ENCODE assay signal across 8 cellular contexts in genomic region chr11:62592989-62593421, GRCh38. TPM values are rescaled to one million over a fixed set of nuclear protein-coding genes. Genes with fewer than 3 reads are reported as not detected.
A peak's percentile ranks its signal among the peaks of the same experiment; 100 is the strongest.
DNase-seq lines count a peak whose midpoint lies in the region; ATAC-seq and TF ChIP-seq lines count a peak whose summit lies in the region.

No MANE protein-coding gene starts in this region.

- peaks cover 33% of the 10 kb centered on the region for H3K4me1 ChIP-seq in lower lobe of right lung
- H3K4me1 ChIP-seq in thymus (ENCODE audit: control insufficient read depth, insufficient read depth, low read length), result peaks cover 15% of the 10 kb centered on the region

- peaks cover 11 to 35% of the 10 kb centered on the region in 2 donors for H3K36me3 Mint-ChIP-seq in activated T-cell treated with anti-CD3 and anti-CD28 coated beads, Interleukin-2, amount 50 U/mL, for 72 hours (ENCODE audit: insufficient read depth in 2 of 2)

- no peak for DNase-seq in activated T-cell treated with anti-CD3 and anti-CD28 coated beads, Interleukin-2, amount 50 U/mL, for 72 hours
- DNase-seq in activated T-cell treated with anti-CD3 and anti-CD28 coated beads, Interleukin-2, amount 50 U/mL, for 48 hours, result no peak
- DNase-seq in amygdala (lab: John Stamatoyannopoulos, UW) (peak in 34 of 56 donors; percentile 30 to 82 (median 56)), lower lobe of right lung (no peak), NCI-H1092 treated with DMSO at 0.1 percent for 48 hours (lab: John Stamatoyannopoulos, UW) (no peak), foreskin fibroblast (no peak)
- DNase-seq in activated CD8-positive, alpha-beta memory T cell treated with anti-CD3 and anti-CD28 coated beads, Interleukin-2, amount 50 U/mL, for 4 hours, result no peak

- H3K4me3 ChIP-seq in lower lobe of right lung (no peak overlapping the region), thymus (ENCODE audit: low read length) (no peak overlapping the region), foreskin fibroblast (ENCODE audit: low read depth in 1 of 2, low read length in 2 of 2) (no peak overlapping the region)

- H3K27ac ChIP-seq in lower lobe of right lung (peak overlapping the region; percentile 94), thymus (ENCODE audit: low read depth) (peak overlapping the region; percentile 3)

- peaks cover 65% of the 10 kb centered on the region for H3K4me1 Mint-ChIP-seq in activated T-cell treated with anti-CD3 and anti-CD28 coated beads, Interleukin-2, amount 50 U/mL, for 72 hours (ENCODE audit: low read depth)

- no peak for ATAC-seq in activated T-cell treated with anti-CD3 and anti-CD28 coated beads, Interleukin-2, amount 50 U/mL, for 72 hours (replicated peaks in 1 of 2)
- no peak for ATAC-seq in lower lobe of right lung

- no peak for TF ChIP-seq CTCF in lower lobe of right lung (IDR thresholded peaks at IDR 0.05)
- TF ChIP-seq CTCF in foreskin fibroblast (IDR thresholded peaks at IDR 0.05; ENCODE audit: low read depth, low read length), result no peak

- H3K36me3 ChIP-seq in lower lobe of right lung (peaks cover 56% of the 10 kb centered on the region), thymus (ENCODE audit: control insufficient read depth, insufficient read depth) (peaks cover 50% of the 10 kb centered on the region)

- H3K27me3 ChIP-seq in lower lobe of right lung (ENCODE audit: low read depth) (no peaks in the 10 kb centered on the region), thymus (ENCODE audit: control insufficient read depth, insufficient read depth) (no peaks in the 10 kb centered on the region)

- WGBS in thymus, result 87% methylated on average over 8 of the region's 8 CpGs

- H3K9me3 ChIP-seq in lower lobe of right lung (no peaks in the 10 kb centered on the region), thymus (ENCODE audit: control insufficient read depth) (peaks cover 1% of the 10 kb centered on the region)

- H3K9me3 Mint-ChIP-seq in activated T-cell treated with anti-CD3 and anti-CD28 coated beads, Interleukin-2, amount 50 U/mL, for 72 hours, result no peaks in the 10 kb centered on the region

- H3K27ac Mint-ChIP-seq in activated T-cell treated with anti-CD3 and anti-CD28 coated beads, Interleukin-2, amount 50 U/mL, for 72 hours, result peak overlapping the region; percentile 90

- intact Hi-C loops in lower lobe of right lung (cut with DNase I), result no loop called here

- peak overlapping the region; percentile 97 to 99 for H3K4me3 Mint-ChIP-seq in activated T-cell treated with anti-CD3 and anti-CD28 coated beads, Interleukin-2, amount 50 U/mL, for 72 hours

- no peaks in the 10 kb centered on the region for H3K27me3 Mint-ChIP-seq in activated T-cell treated with anti-CD3 and anti-CD28 coated beads, Interleukin-2, amount 50 U/mL, for 72 hours (ENCODE audit: low read depth)

RNA-seq across cellular contexts. Expression of gene TUT1, which starts 1.7 kb away (rescaled TPM):
- total RNA-seq in activated T-cell treated with anti-CD3 and anti-CD28 coated beads, Interleukin-2, amount 50 U/mL, for 72 hours, result 10 to 100 TPM; 32.8 to 36.8 TPM
- 15.8 TPM for total RNA-seq in lower lobe of right lung
- polyA plus RNA-seq in thymus, result 25.3 TPM

RNA-seq across cellular contexts. Expression of gene MTA2, which starts 8.7 kb away (rescaled TPM):
- 100 to 1,000 TPM; 173 to 241 TPM for total RNA-seq in activated T-cell treated with anti-CD3 and anti-CD28 coated beads, Interleukin-2, amount 50 U/mL, for 72 hours
- 68.4 TPM for total RNA-seq in lower lobe of right lung
- polyA plus RNA-seq in thymus, result 79.3 TPM

RNA-seq across cellular contexts. Expression of gene EEF1G, which starts 19.3 kb away (rescaled TPM):
- total RNA-seq in activated T-cell treated with anti-CD3 and anti-CD28 coated beads, Interleukin-2, amount 50 U/mL, for 72 hours, result 1,000 to 10,000 TPM; 2,565 to 2,667 TPM
- 899 TPM for total RNA-seq in lower lobe of right lung
- 1,365 TPM for polyA plus RNA-seq in thymus

RNA-seq across cellular contexts. Expression of gene EML3, which starts 19.6 kb away (rescaled TPM):
- 100 to 1,000 TPM; 132 to 148 TPM for total RNA-seq in activated T-cell treated with anti-CD3 and anti-CD28 coated beads, Interleukin-2, amount 50 U/mL, for 72 hours
- 69.3 TPM for total RNA-seq in lower lobe of right lung
- 99.3 TPM for polyA plus RNA-seq in thymus

RNA-seq across cellular contexts. Expression of gene ROM1, which starts 20.1 kb away (rescaled TPM):
- total RNA-seq in activated T-cell treated with anti-CD3 and anti-CD28 coated beads, Interleukin-2, amount 50 U/mL, for 72 hours, result 1 to 10 TPM; 5.1 to 6.7 TPM
- total RNA-seq in lower lobe of right lung, result 5.6 TPM
- 7.6 TPM for polyA plus RNA-seq in thymus

Comparison
In these comparisons a context has a peak if more than half of its experiments do, and no peak if none do; other contexts are left out.
1. DNase-seq: peak in amygdala (34 of 56); none in activated T-cell treated with anti-CD3 and anti-CD28 coated beads, Interleukin-2, amount 50 U/mL, for 72 hours (0 of 2), activated T-cell treated with anti-CD3 and anti-CD28 coated beads, Interleukin-2, amount 50 U/mL, for 48 hours (0 of 2), lower lobe of right lung (single experiment), NCI-H1092 treated with DMSO at 0.1 percent for 48 hours (single experiment), foreskin fibroblast (0 of 2) and activated CD8-positive, alpha-beta memory T cell treated with anti-CD3 and anti-CD28 coated beads, Interleukin-2, amount 50 U/mL, for 4 hours (single experiment).